ENCODE assay signal across 1 cellular context in genomic region chr5:173853370-173854131, GRCh38.
TF ChIP-seq lines count a peak whose summit lies in the region.

No MANE protein-coding gene starts in this region.

TF ChIP-seq in K562, 482 proteins besides CTCF, POLR2A, EP300 and RAD21 (continued from another document and continues in another):
- TF ChIP-seq GTF3C2 (IDR thresholded peaks at IDR 0.05; ENCODE audit: borderline replicate concordance, extremely low read depth, insufficient read length) (no peak), EWSR1 (IDR thresholded peaks at IDR 0.05; ENCODE audit: borderline replicate concordance, low read depth, partially characterized antibody) (no peak), XRCC3 (IDR thresholded peaks at IDR 0.05) (no peak), ZNF41 (CRISPR knock-in tag; conservative IDR thresholded peaks at IDR 0.05) (peak; percentile 46; the same call in 1 of the 2 replicates), ZNF354B (CRISPR knock-in tag; IDR thresholded peaks at IDR 0.05) (no peak), SMAD2 (IDR thresholded peaks at IDR 0.05; ENCODE audit: low read depth, low read length) (no peak), CBFA2T2 (conservative IDR thresholded peaks at IDR 0.05) (peak; percentile 88), ZMIZ1 (IDR thresholded peaks at IDR 0.05; ENCODE audit: low read depth in 2 of 2, low read length in 2 of 2) (peak in 1 of 2 experiments; percentile 64; a peak in 1 of 4 replicates), RAD51 (IDR thresholded peaks at IDR 0.05; ENCODE audit: borderline replicate concordance, low read depth) (peak; percentile 94), CHD1 (IDR thresholded peaks at IDR 0.05; ENCODE audit: low read length) (no peak), ZNF561 (CRISPR knock-in tag; conservative IDR thresholded peaks at IDR 0.05) (no peak), NR4A1 (CRISPR knock-in tag; IDR thresholded peaks at IDR 0.05) (no peak), NR4A1 (tag; IDR thresholded peaks at IDR 0.05) (peak; percentile 90), BRF2 (IDR thresholded peaks at IDR 0.05; ENCODE audit: borderline replicate concordance, insufficient read depth, insufficient read length) (no peak), NEUROD1 (IDR thresholded peaks at IDR 0.05; ENCODE audit: borderline replicate concordance, low read depth, low read length, partially characterized antibody) (peak; percentile 75), ZNF232 (CRISPR knock-in tag; IDR thresholded peaks at IDR 0.05) (no peak), MBD2 (IDR thresholded peaks at IDR 0.05; ENCODE audit: borderline replicate concordance, low read depth) (peak; percentile 82), ZKSCAN1 (IDR thresholded peaks at IDR 0.05; ENCODE audit: low read depth, low read length) (peak; percentile 99), ZNF217 (CRISPR knock-in tag; IDR thresholded peaks at IDR 0.05) (no peak), NFIC (IDR thresholded peaks at IDR 0.05) (peak; percentile 76), ZNF277 (CRISPR knock-in tag; IDR thresholded peaks at IDR 0.05; ENCODE audit: borderline replicate concordance) (no peak), SAFB (IDR thresholded peaks at IDR 0.05; ENCODE audit: borderline replicate concordance, low read depth, low read length) (no peak), EGR1 (conservative IDR thresholded peaks at IDR 0.05) (peak; percentile 71), MYC (IDR thresholded peaks at IDR 0.05; ENCODE audit: low read depth, low read length) (peak; percentile 74; the same call in 1 of the 2 replicates), MYC (CRISPR knock-in tag; IDR thresholded peaks at IDR 0.05; ENCODE audit: borderline replicate concordance, low read depth) (no peak), RFX1 (IDR thresholded peaks at IDR 0.05) (no peak), STAT5A (IDR thresholded peaks at IDR 0.05; ENCODE audit: borderline replicate concordance, low read length) (peak; percentile 100), ARID1B (IDR thresholded peaks at IDR 0.05) (peak; percentile 98), GATAD2A (IDR thresholded peaks at IDR 0.05) (0 out of 2 replicates have a peak, but pooled peaks have one; percentile 55), ZNF140 (CRISPR knock-in tag; IDR thresholded peaks at IDR 0.05) (no peak; the same call in 1 of the 2 replicates), TFAM (CRISPR knock-in tag; conservative IDR thresholded peaks at IDR 0.05) (no peak), SIRT6 (IDR thresholded peaks at IDR 0.05; ENCODE audit: low read depth, low read length) (no peak), AFF1 (IDR thresholded peaks at IDR 0.05; ENCODE audit: low read depth in 1 of 2, partially characterized antibody in 2 of 2) (peak; percentile 52 to 75), E2F4 (CRISPR knock-in tag; IDR thresholded peaks at IDR 0.05; ENCODE audit: low read depth) (no peak), KAT8 (IDR thresholded peaks at IDR 0.05; ENCODE audit: low read depth) (no peak), NCOR1 (IDR thresholded peaks at IDR 0.05) (peak; percentile 93), HMGXB4 (CRISPR knock-in tag; IDR thresholded peaks at IDR 0.05) (no peak), ZHX1 (conservative IDR thresholded peaks at IDR 0.05; ENCODE audit: low read length) (no peak), MLLT1 (IDR thresholded peaks at IDR 0.05) (peak; percentile 25 to 50; a peak in 3 of 4 replicates), ZNF780A (CRISPR knock-in tag; IDR thresholded peaks at IDR 0.05) (no peak), COPS2 (conservative IDR thresholded peaks at IDR 0.05) (no peak), PML (IDR thresholded peaks at IDR 0.05; ENCODE audit: low read length) (peak; percentile 85), TARDBP (IDR thresholded peaks at IDR 0.05) (no peak)
